15 cellular contexts compared by ENCODE assay signal in the genomic region with DNA sequence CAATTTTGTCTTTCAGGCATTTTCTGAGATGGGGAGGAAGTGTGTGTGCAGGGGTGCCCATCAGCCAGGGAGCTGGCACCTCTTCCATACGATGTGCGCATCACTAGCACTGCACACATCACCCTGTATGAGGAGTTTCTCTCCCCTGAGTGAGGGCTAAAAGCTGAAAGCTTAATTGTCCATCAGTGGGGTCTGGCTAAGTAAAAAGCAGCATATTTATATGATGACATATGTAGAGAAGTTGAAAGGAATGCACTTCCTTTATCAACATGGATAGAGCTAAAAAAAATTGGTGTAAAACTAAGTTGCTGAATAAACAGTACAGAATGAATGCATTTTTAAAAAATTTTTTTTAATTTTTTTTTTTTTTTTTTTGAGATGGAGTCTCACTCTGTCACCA.
"Had no signal": no experiment of that assay in that cellular context is flagged by ENCODE, and none has a peak within 500 bp of the region (broad histone marks: within the 10 kb centered on the region; RNA-seq: fewer than 3 reads in every experiment).

No MANE protein-coding gene starts in this region.

- H3K36me3 Mint-ChIP-seq: activated CD4-positive, alpha-beta memory T cell treated with anti-CD3 and anti-CD28 coated beads for 36 hours; natural killer cell treated with Interleukin-12 subunit alpha and Interleukin-12 subunit beta and Interleukin-15 and Interleukin-18, amount 100 ng/mL, for 72 hours had no signal

- DNase-seq: activated CD4-positive, alpha-beta memory T cell treated with anti-CD3 and anti-CD28 coated beads for 36 hours; activated gamma-delta T cell; activated T-cell treated with anti-CD3 and anti-CD28 coated beads, Interleukin-2, amount 50 U/mL, for 4 hours; caudate nucleus; effector CD4-positive, alpha-beta T cell; hypothalamus; left colon; stimulated activated CD4-positive, alpha-beta T cell treated with anti-CD3 and anti-CD28 coated beads, Interleukin-2, amount 100 ng/mL, for 48 hours; stimulated activated naive CD8-positive, alpha-beta T cell treated with anti-CD3 and anti-CD28 coated beads, Interleukin-15, Interleukin-2, amounts not matched to agents 100 U/mL and 50 U/mL, for 24 hours; upper lobe of right lung had no signal

- H3K9me3 Mint-ChIP-seq: activated CD4-positive, alpha-beta memory T cell treated with anti-CD3 and anti-CD28 coated beads for 36 hours; activated T-cell treated with anti-CD3 and anti-CD28 coated beads, Interleukin-2, amount 50 U/mL, for 4 hours; natural killer cell treated with Interleukin-12 subunit alpha and Interleukin-12 subunit beta and Interleukin-15 and Interleukin-18, amount 100 ng/mL, for 72 hours had no signal

- H3K4me3 ChIP-seq: ascending aorta, coronary artery, lung, upper lobe of right lung had no signal

- H3K4me3 Mint-ChIP-seq: activated CD4-positive, alpha-beta memory T cell treated with anti-CD3 and anti-CD28 coated beads for 36 hours; activated T-cell treated with anti-CD3 and anti-CD28 coated beads, Interleukin-2, amount 50 U/mL, for 4 hours; natural killer cell treated with Interleukin-12 subunit alpha and Interleukin-12 subunit beta and Interleukin-15 and Interleukin-18, amount 100 ng/mL, for 72 hours had no signal

- ATAC-seq: activated T-cell treated with anti-CD3 and anti-CD28 coated beads, Interleukin-2, amount 50 U/mL, for 4 hours; left colon; natural killer cell treated with Interleukin-12 subunit alpha and Interleukin-12 subunit beta and Interleukin-15 and Interleukin-18, amount 100 ng/mL, for 72 hours; sciatic nerve; stimulated activated naive CD8-positive, alpha-beta T cell treated with anti-CD3 and anti-CD28 coated beads, Interleukin-15, Interleukin-2, amounts not matched to agents 100 U/mL and 50 U/mL, for 24 hours; upper lobe of right lung had no signal

- H3K27ac Mint-ChIP-seq: activated CD4-positive, alpha-beta memory T cell treated with anti-CD3 and anti-CD28 coated beads for 36 hours; natural killer cell treated with Interleukin-12 subunit alpha and Interleukin-12 subunit beta and Interleukin-15 and Interleukin-18, amount 100 ng/mL, for 72 hours had no signal
